In genomic region chr15:98779463-98780071, GRCh38 we compare ENCODE assay signal across 8 cellular contexts.
DNase-seq lines count a peak whose midpoint lies in the region; ATAC-seq and TF ChIP-seq lines count a peak whose summit lies in the region.

No MANE protein-coding gene starts in this region.

- ATAC-seq in DND-41 (ENCODE audit: insufficient read depth, low read depth) (peak; percentile 93), GM21515 (IDR thresholded peaks at IDR 0.05; ENCODE audit: unreplicated experiment) (peak; percentile 66)

- H3K4me2 ChIP-seq in DND-41 (ENCODE audit: insufficient read depth, low read length) (peak overlapping the region; percentile 37; the same call in 1 of the 2 replicates), osteoblast (ENCODE audit: insufficient read depth, low read length) (peak overlapping the region; percentile 58)

- CTCF ChIA-PET in RWPE1 (lab: Yijun Ruan, JAX), result interaction anchor here (0.6 to 1.3 kb wide), 8 partner anchors 9 to 1565 kb away, joined by 3 to 9 read pairs (median 4); partner anchors contain the start of gene IGF1R

- H3K9ac ChIP-seq in DND-41 (ENCODE audit: low read depth, low read length), result no peak overlapping the region
- H3K9ac ChIP-seq in HUES48 (ENCODE audit: low read depth, low read length), result no peak overlapping the region

- H3K4me1 Mint-ChIP-seq in activated T-helper 2 cell treated with anti-CD3 and anti-CD28 coated beads, Interferon-gamma antibody, Interleukin-2, Interleukin-4, amounts not matched to agents 10 μg/mL and 5 μg/mL and 100 μg/mL, durations not matched to agents 14 hours and 24 hours and 36 hours (ENCODE audit: low read depth), result peaks cover 29% of the 10 kb centered on the region

- POLR2A ChIA-PET in RWPE1 (lab: Yijun Ruan, JAX; ENCODE audit: low non-redundant PET), result interaction anchor here (0.6 kb wide), 1 partner anchor 30 kb away, joined by 3 read pairs; no protein-coding TSS in a partner anchor

- H2AFZ ChIP-seq in DND-41 (ENCODE audit: low read depth, low read length) (no peak overlapping the region), osteoblast (ENCODE audit: low read length) (peak overlapping the region; percentile 17)

- TF ChIP-seq CTCF in DND-41 (IDR thresholded peaks at IDR 0.05; ENCODE audit: borderline replicate concordance, extremely low read depth, low read length, poor library complexity, severe bottlenecking) (peak; percentile 95), RWPE1 (conservative IDR thresholded peaks at IDR 0.05; ENCODE audit: low read depth) (peak; percentile 98), foreskin fibroblast (IDR thresholded peaks at IDR 0.05; ENCODE audit: low read depth, low read length) (peak; percentile 98), osteoblast (IDR thresholded peaks at IDR 0.05; ENCODE audit: extremely low read depth, low read depth, low read length) (peak; percentile 98), thyroid gland (IDR thresholded peaks at IDR 0.05) (peak; percentile 56 to 93 (median 88))

- H3K79me2 ChIP-seq in DND-41 (ENCODE audit: insufficient read depth, low read length), result peaks cover 38% of the 10 kb centered on the region
- H3K79me2 ChIP-seq in osteoblast (ENCODE audit: insufficient read depth, low read length), result peaks cover 50% of the 10 kb centered on the region

- H4K20me1 ChIP-seq in DND-41 (ENCODE audit: insufficient read depth, low read length), result peaks cover 31% of the 10 kb centered on the region
- peaks cover 9% of the 10 kb centered on the region for H4K20me1 ChIP-seq in osteoblast (ENCODE audit: insufficient read depth, low read length)

- H3K4me1 ChIP-seq in DND-41 (ENCODE audit: insufficient read depth, low read length), result peaks cover 8% of the 10 kb centered on the region
- peaks cover 41% of the 10 kb centered on the region for H3K4me1 ChIP-seq in HUES48 (ENCODE audit: control insufficient read depth, insufficient read depth, low read length)
- peaks cover 3% of the 10 kb centered on the region for H3K4me1 ChIP-seq in osteoblast (ENCODE audit: insufficient read depth, low read length)
- H3K4me1 ChIP-seq in thyroid gland, result peaks cover 36 to 51% of the 10 kb centered on the region in 2 donors

- H3K9me3 ChIP-seq in DND-41 (ENCODE audit: insufficient read depth, low read length, severe bottlenecking) (no peaks in the 10 kb centered on the region), HUES48 (ENCODE audit: control insufficient read depth, insufficient read depth, low read length) (no peaks in the 10 kb centered on the region), osteoblast (ENCODE audit: low read depth, low read length) (no peaks in the 10 kb centered on the region), thyroid gland (no peaks in the 10 kb centered on the region)

- DNase-seq in DND-41, result peak; percentile 78
- DNase-seq in RWPE1 (ENCODE audit: low spot score), result peak; percentile 74
- peak; percentile 51 for DNase-seq in activated T-helper 2 cell treated with anti-CD3 and anti-CD28 coated beads, Interferon-gamma antibody, Interleukin-2, Interleukin-4, amounts not matched to agents 10 μg/mL and 5 μg/mL and 100 μg/mL, durations not matched to agents 14 hours and 24 hours and 36 hours (ENCODE audit: low spot score)
- peak; percentile 62 to 91 for DNase-seq in foreskin fibroblast
- DNase-seq in osteoblast (ENCODE audit: insufficient read length, low spot score, missing footprints), result peak; percentile 84
- peak; percentile 80 to 90 for DNase-seq in thyroid gland

- H3K27ac Mint-ChIP-seq in activated T-helper 2 cell treated with anti-CD3 and anti-CD28 coated beads, Interferon-gamma antibody, Interleukin-2, Interleukin-4, amounts not matched to agents 10 μg/mL and 5 μg/mL and 100 μg/mL, durations not matched to agents 14 hours and 24 hours and 36 hours, result no peak overlapping the region

- no peak overlapping the region for H3K4me3 Mint-ChIP-seq in activated T-helper 2 cell treated with anti-CD3 and anti-CD28 coated beads, Interferon-gamma antibody, Interleukin-2, Interleukin-4, amounts not matched to agents 10 μg/mL and 5 μg/mL and 100 μg/mL, durations not matched to agents 14 hours and 24 hours and 36 hours (ENCODE audit: low read depth)

- no peaks in the 10 kb centered on the region for H3K9me3 Mint-ChIP-seq in activated T-helper 2 cell treated with anti-CD3 and anti-CD28 coated beads, Interferon-gamma antibody, Interleukin-2, Interleukin-4, amounts not matched to agents 10 μg/mL and 5 μg/mL and 100 μg/mL, durations not matched to agents 14 hours and 24 hours and 36 hours

- H3K27me3 Mint-ChIP-seq in activated T-helper 2 cell treated with anti-CD3 and anti-CD28 coated beads, Interferon-gamma antibody, Interleukin-2, Interleukin-4, amounts not matched to agents 10 μg/mL and 5 μg/mL and 100 μg/mL, durations not matched to agents 14 hours and 24 hours and 36 hours (ENCODE audit: low read depth), result peaks cover 2% of the 10 kb centered on the region

- WGBS in thyroid gland, 2 donors, result 29 to 50% methylated on average over 16 of the region's 16 CpGs

- H3K27me3 ChIP-seq in DND-41 (ENCODE audit: insufficient read depth, low read length, poor library complexity) (no peaks in the 10 kb centered on the region), HUES48 (ENCODE audit: control insufficient read depth, insufficient read depth, low read length) (no peaks in the 10 kb centered on the region), osteoblast (ENCODE audit: insufficient read depth, low read length) (no peaks in the 10 kb centered on the region), thyroid gland (no peaks in the 10 kb centered on the region)

- H3K27ac ChIP-seq in DND-41 (ENCODE audit: low read length) (no peak overlapping the region), HUES48 (ENCODE audit: low read depth, low read length) (peak overlapping the region; percentile 46), RWPE1 (peak overlapping the region; percentile 24; the same call in 1 of the 2 replicates), osteoblast (ENCODE audit: low read depth, low read length) (no peak overlapping the region), thyroid gland (peak overlapping the region; percentile 90 to 92 (median 91))

- no peak for TF ChIP-seq POLR2A in thyroid gland (IDR thresholded peaks at IDR 0.05)

- H3K36me3 Mint-ChIP-seq in activated T-helper 2 cell treated with anti-CD3 and anti-CD28 coated beads, Interferon-gamma antibody, Interleukin-2, Interleukin-4, amounts not matched to agents 10 μg/mL and 5 μg/mL and 100 μg/mL, durations not matched to agents 14 hours and 24 hours and 36 hours (ENCODE audit: low read depth), result no peaks in the 10 kb centered on the region

- H3K4me3 ChIP-seq in DND-41 (ENCODE audit: low read depth in 1 of 2, low read length in 2 of 2), result no peak overlapping the region
- no peak overlapping the region for H3K4me3 ChIP-seq in HUES48 (ENCODE audit: low read depth, low read length)
- no peak overlapping the region for H3K4me3 ChIP-seq in foreskin fibroblast (ENCODE audit: low read depth in 1 of 2, low read length in 2 of 2)
- H3K4me3 ChIP-seq in osteoblast (ENCODE audit: insufficient read depth, low read length), result peak overlapping the region; percentile 21
- no peak overlapping the region for H3K4me3 ChIP-seq in thyroid gland (replicated peaks in 1 of 3)

- intact Hi-C loops in activated T-helper 2 cell treated with anti-CD3 and anti-CD28 coated beads, Interferon-gamma antibody, Interleukin-2, Interleukin-4, amounts not matched to agents 10 μg/mL and 5 μg/mL and 100 μg/mL, durations not matched to agents 14 hours and 24 hours and 36 hours (cut with micrococcal nuclease), result loop anchor here (1.0 to 10.0 kb wide), 3 partner anchors 102 to 265 kb away; no protein-coding TSS in a partner anchor
- intact Hi-C loops in thyroid gland (cut with DNase I), result loop anchor here (5.0 to 10.0 kb wide), 2 partner anchors 132 to 285 kb away; partner anchors contain the start of gene IGF1R

- H3K36me3 ChIP-seq in DND-41 (ENCODE audit: insufficient read depth, low read length), result no peaks in the 10 kb centered on the region
- no peaks in the 10 kb centered on the region for H3K36me3 ChIP-seq in HUES48 (ENCODE audit: control insufficient read depth, insufficient read depth, low read length)
- no peaks in the 10 kb centered on the region for H3K36me3 ChIP-seq in osteoblast (ENCODE audit: insufficient read depth, low read length)
- H3K36me3 ChIP-seq in thyroid gland, result no peaks in the 10 kb centered on the region

Comparison
In these comparisons a context has a peak if more than half of its experiments do, and no peak if none do; other contexts are left out.
1. H3K27ac ChIP-seq: peak in HUES48 (single experiment), RWPE1 (single experiment) and thyroid gland (3 of 3); none in DND-41 (single experiment) and osteoblast (single experiment).
2. Peak in every context shown above with its lines, with median percentiles within 50 percentile points of each other: DNase-seq and CTCF ChIP-seq.